In the genomic region with DNA sequence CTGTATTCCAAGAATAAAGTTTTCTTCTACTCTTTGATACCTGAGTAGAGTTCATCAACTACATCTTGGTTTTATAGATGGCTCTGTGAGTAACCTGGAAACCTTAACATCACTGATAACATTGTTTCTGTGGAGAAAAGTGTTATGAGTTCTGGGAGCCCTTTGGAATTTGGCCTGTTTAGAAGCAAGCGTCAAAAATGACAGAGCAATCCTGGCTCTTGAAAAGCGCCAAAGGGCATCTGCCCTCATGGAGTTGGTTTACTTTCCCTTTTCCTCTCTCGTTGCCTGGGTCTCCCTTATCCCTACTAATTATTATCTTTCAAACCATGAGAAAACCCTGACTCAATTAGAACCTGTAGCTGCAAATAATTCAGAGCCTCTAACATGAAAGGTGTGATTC, we compare ENCODE assay signal across 17 cellular contexts.
DNase-seq lines count a peak whose midpoint lies in the region; ATAC-seq, FAIRE-seq and TF ChIP-seq lines count a peak whose summit lies in the region.
"Had no signal": no experiment of that assay in that cellular context is flagged by ENCODE, and none has a peak within 500 bp of the region (broad histone marks: within the 10 kb centered on the region; RNA-seq: fewer than 3 reads in every experiment).

No MANE protein-coding gene starts in this region.

- H2AFZ ChIP-seq in hepatocyte (no peak overlapping the region), PC-9 (no peak overlapping the region)

- WGBS in hepatocyte (ENCODE audit: low lambda C conversion rate, missing lambda C conversion rate), result 34% methylated on average over 3 of the region's 3 CpGs
- WGBS in liver, result 33% methylated on average over 3 of the region's 3 CpGs
- 16 to 56% (median 29%) methylated on average over 3 of the region's 3 CpGs for WGBS in small intestine, 3 donors

- H3K4me1 ChIP-seq in cardiac muscle cell (ENCODE audit: low read depth) (peaks cover 42% of the 10 kb centered on the region), hepatocyte (ENCODE audit: insufficient read depth) (peaks cover 62% of the 10 kb centered on the region), liver (ENCODE audit: control insufficient read depth in 4 of 4, insufficient read depth in 4 of 4, low read length in 3 of 4) (peaks cover 2 to 45% (median 7%) of the 10 kb centered on the region in 4 donors), small intestine (ENCODE audit: control insufficient read depth in 2 of 2, insufficient read depth in 1 of 2, low read depth in 1 of 2, low read length in 1 of 2) (peaks cover 0 to 2% of the 10 kb centered on the region in 2 donors), PC-9 (replicated peaks; ENCODE audit: insufficient read depth) (0 out of 2 replicates have a peak, but pooled peaks cover 5% of the 10 kb centered on the region)

- BruUV-seq in PC-9 (replicated peaks; lab: Mats Ljungman, UMichigan), result no TSS peak

- H4K20me1 ChIP-seq in hepatocyte (ENCODE audit: insufficient read depth, poor library complexity, severe bottlenecking), result no peaks in the 10 kb centered on the region
- H4K20me1 ChIP-seq in PC-9 (ENCODE audit: insufficient read depth), result no peaks in the 10 kb centered on the region
- H4K20me1 ChIP-seq: BLaER1 treated with 17β-estradiol and CSF1 and Interleukin-3, amounts not matched to agents 10 nM and 100 nM had no signal

- H3K27me3 ChIP-seq in cardiac muscle cell, result no peaks in the 10 kb centered on the region
- H3K27me3 ChIP-seq in hepatocyte, result no peaks in the 10 kb centered on the region
- no peaks in the 10 kb centered on the region for H3K27me3 ChIP-seq in liver (ENCODE audit: control insufficient read depth in 4 of 4, insufficient read depth in 4 of 4, low read length in 3 of 4)
- no peaks in the 10 kb centered on the region for H3K27me3 ChIP-seq in small intestine (ENCODE audit: control insufficient read depth in 2 of 2, insufficient read depth in 2 of 2, low read length in 2 of 2)
- no peaks in the 10 kb centered on the region for H3K27me3 ChIP-seq in PC-9 (ENCODE audit: insufficient read depth, low read depth)
- H3K27me3 ChIP-seq: BLaER1 treated with 17β-estradiol and CSF1 and Interleukin-3, amounts not matched to agents 10 nM and 100 nM had no signal

- intact Hi-C loops in Right ventricle myocardium inferior (cut with DNase I) (no loop called here), PC-9 (cut with micrococcal nuclease; ENCODE audit: unreplicated experiment) (no loop called here)

- H3K9me3 ChIP-seq in cardiac muscle cell (ENCODE audit: low read depth) (no peaks in the 10 kb centered on the region), hepatocyte (ENCODE audit: low read depth) (no peaks in the 10 kb centered on the region), liver (ENCODE audit: control insufficient read depth in 4 of 4, low read length in 3 of 4) (no peaks in the 10 kb centered on the region), small intestine (ENCODE audit: control insufficient read depth, low read depth) (no peaks in the 10 kb centered on the region), PC-9 (ENCODE audit: insufficient read depth, low read depth) (no peaks in the 10 kb centered on the region)
- H3K9me3 ChIP-seq: BLaER1 treated with 17β-estradiol and CSF1 and Interleukin-3, amounts not matched to agents 10 nM and 100 nM; HAP-1 had no signal

- H3K27ac ChIP-seq in cardiac muscle cell (peak overlapping the region; percentile 52), hepatocyte (peak overlapping the region; percentile 63), liver (ENCODE audit: low read depth in 1 of 2, low read length in 2 of 2) (peak overlapping the region; percentile 70 to 81), small intestine (ENCODE audit: low read depth in 1 of 2, low read length in 1 of 2) (no peak overlapping the region), PC-9 (no peak overlapping the region)
- H3K27ac ChIP-seq: BLaER1 treated with 17β-estradiol and CSF1 and Interleukin-3, amounts not matched to agents 10 nM and 100 nM had no signal

- TF ChIP-seq CTCF in cardiac muscle cell (IDR thresholded peaks at IDR 0.05; ENCODE audit: low read depth, low read length) (no peak), hepatocyte (IDR thresholded peaks at IDR 0.05; ENCODE audit: poor library complexity) (no peak), liver (IDR thresholded peaks at IDR 0.05; ENCODE audit: low read depth, low read length, missing input control) (no peak), PC-9 (conservative IDR thresholded peaks at IDR 0.05) (no peak)

- POLR2A ChIA-PET in PC-9 (lab: Charles Lee; ENCODE audit: unreplicated experiment), result no interaction called here

- CTCF ChIA-PET in PC-9 (lab: Charles Lee), result no interaction called here

- peak overlapping the region in 1 of 2 donors; percentile 87 for H3K9ac ChIP-seq in liver (ENCODE audit: low read depth in 1 of 2, low read length in 2 of 2)
- H3K9ac ChIP-seq: BLaER1 treated with 17β-estradiol and CSF1 and Interleukin-3, amounts not matched to agents 10 nM and 100 nM had no signal

- no peaks in the 10 kb centered on the region; the same call in 1 of the 2 replicates for H3F3A ChIP-seq in PC-9 (ENCODE audit: insufficient read depth, low read depth)

- TF ChIP-seq RAD21 in liver (IDR thresholded peaks at IDR 0.05), result peak; percentile 30 to 39

- peaks cover 54% of the 10 kb centered on the region for H3K79me2 ChIP-seq in hepatocyte
- no peaks in the 10 kb centered on the region for H3K79me2 ChIP-seq in PC-9 (ENCODE audit: low read depth)

- H3K4me3 ChIP-seq in cardiac muscle cell (no peak overlapping the region), hepatocyte (no peak overlapping the region), liver (ENCODE audit: low read depth in 1 of 3, low read length in 3 of 3) (no peak overlapping the region), small intestine (ENCODE audit: low read depth in 1 of 2, low read length in 2 of 2) (no peak overlapping the region), PC-9 (no peak overlapping the region)
- H3K4me3 ChIP-seq: BLaER1 treated with 17β-estradiol and CSF1 and Interleukin-3, amounts not matched to agents 10 nM and 100 nM; HAP-1 had no signal

- H3K4me2 ChIP-seq in hepatocyte (peak overlapping the region; percentile 54), PC-9 (no peak overlapping the region)
- H3K4me2 ChIP-seq: BLaER1 treated with 17β-estradiol and CSF1 and Interleukin-3, amounts not matched to agents 10 nM and 100 nM had no signal

- H3K9me2 ChIP-seq in hepatocyte (replicated peaks; ENCODE audit: insufficient read depth), result no peaks in the 10 kb centered on the region
- H3K9me2 ChIP-seq in PC-9 (ENCODE audit: insufficient read depth), result no peaks in the 10 kb centered on the region

- H3K36me3 ChIP-seq in cardiac muscle cell (no peaks in the 10 kb centered on the region), hepatocyte (replicated peaks; ENCODE audit: insufficient read depth, low read depth) (no peaks in the 10 kb centered on the region), liver (ENCODE audit: control insufficient read depth in 4 of 4, insufficient read depth in 3 of 4, low read depth in 1 of 4, low read length in 3 of 4) (no peaks in the 10 kb centered on the region), small intestine (ENCODE audit: control insufficient read depth in 2 of 2, insufficient read depth in 2 of 2, low read length in 2 of 2) (no peaks in the 10 kb centered on the region), PC-9 (ENCODE audit: low read depth) (no peaks in the 10 kb centered on the region)
- H3K36me3 ChIP-seq: BLaER1 treated with 17β-estradiol and CSF1 and Interleukin-3, amounts not matched to agents 10 nM and 100 nM; HAP-1 had no signal

- ATAC-seq in Right ventricle myocardium inferior, result no peak
- ATAC-seq in GM19467 (IDR thresholded peaks at IDR 0.05; ENCODE audit: unreplicated experiment), result no peak

- no peak for FAIRE-seq in small intestine (lab: Jason Lieb, UNC)
- FAIRE-seq: D721Med, H1 had no signal

- no peak for DNase-seq in cardiac muscle cell (ENCODE audit: low read depth in 1 of 2, low spot score in 1 of 2)
- DNase-seq in Right ventricle myocardium inferior (ENCODE audit: missing footprints), result no peak
- peak; percentile 53 for DNase-seq in hepatocyte (ENCODE audit: low spot score)
- DNase-seq in small intestine, result peak; percentile 85
- no peak for DNase-seq in activated CD4-positive, alpha-beta T cell treated with anti-CD3 and anti-CD28 coated beads for 48 hours
- DNase-seq in PC-9, result no peak
- DNase-seq: 8988T; CD8-positive, alpha-beta memory T cell; COR-L47; DMS79 treated with DMSO at 0.1 percent for 48 hours; GF-D8 had no signal

TF ChIP-seq in liver, 16 proteins besides CTCF, POLR2A, EP300 and RAD21 (continues in another document):
- TF ChIP-seq, protein P1, sequence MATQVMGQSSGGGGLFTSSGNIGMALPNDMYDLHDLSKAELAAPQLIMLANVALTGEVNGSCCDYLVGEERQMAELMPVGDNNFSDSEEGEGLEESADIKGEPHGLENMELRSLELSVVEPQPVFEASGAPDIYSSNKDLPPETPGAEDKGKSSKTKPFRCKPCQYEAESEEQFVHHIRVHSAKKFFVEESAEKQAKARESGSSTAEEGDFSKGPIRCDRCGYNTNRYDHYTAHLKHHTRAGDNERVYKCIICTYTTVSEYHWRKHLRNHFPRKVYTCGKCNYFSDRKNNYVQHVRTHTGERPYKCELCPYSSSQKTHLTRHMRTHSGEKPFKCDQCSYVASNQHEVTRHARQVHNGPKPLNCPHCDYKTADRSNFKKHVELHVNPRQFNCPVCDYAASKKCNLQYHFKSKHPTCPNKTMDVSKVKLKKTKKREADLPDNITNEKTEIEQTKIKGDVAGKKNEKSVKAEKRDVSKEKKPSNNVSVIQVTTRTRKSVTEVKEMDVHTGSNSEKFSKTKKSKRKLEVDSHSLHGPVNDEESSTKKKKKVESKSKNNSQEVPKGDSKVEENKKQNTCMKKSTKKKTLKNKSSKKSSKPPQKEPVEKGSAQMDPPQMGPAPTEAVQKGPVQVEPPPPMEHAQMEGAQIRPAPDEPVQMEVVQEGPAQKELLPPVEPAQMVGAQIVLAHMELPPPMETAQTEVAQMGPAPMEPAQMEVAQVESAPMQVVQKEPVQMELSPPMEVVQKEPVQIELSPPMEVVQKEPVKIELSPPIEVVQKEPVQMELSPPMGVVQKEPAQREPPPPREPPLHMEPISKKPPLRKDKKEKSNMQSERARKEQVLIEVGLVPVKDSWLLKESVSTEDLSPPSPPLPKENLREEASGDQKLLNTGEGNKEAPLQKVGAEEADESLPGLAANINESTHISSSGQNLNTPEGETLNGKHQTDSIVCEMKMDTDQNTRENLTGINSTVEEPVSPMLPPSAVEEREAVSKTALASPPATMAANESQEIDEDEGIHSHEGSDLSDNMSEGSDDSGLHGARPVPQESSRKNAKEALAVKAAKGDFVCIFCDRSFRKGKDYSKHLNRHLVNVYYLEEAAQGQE (IDR thresholded peaks at IDR 0.05), result peak; percentile 73
- TF ChIP-seq FOXA1 (IDR thresholded peaks at IDR 0.05), result no peak
- TF ChIP-seq, protein P2, sequence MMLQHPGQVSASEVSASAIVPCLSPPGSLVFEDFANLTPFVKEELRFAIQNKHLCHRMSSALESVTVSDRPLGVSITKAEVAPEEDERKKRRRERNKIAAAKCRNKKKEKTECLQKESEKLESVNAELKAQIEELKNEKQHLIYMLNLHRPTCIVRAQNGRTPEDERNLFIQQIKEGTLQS (IDR thresholded peaks at IDR 0.05), result no peak
- no peak for TF ChIP-seq NR2F2 (IDR thresholded peaks at IDR 0.05)
- no peak for TF ChIP-seq TAF1 (conservative IDR thresholded peaks at IDR 0.05)

Comparison
In these comparisons a context has a peak if more than half of its experiments do, and no peak if none do; other contexts are left out.
1. DNase-seq: peak in hepatocyte (single experiment) and small intestine (single experiment); none in cardiac muscle cell (0 of 2), Right ventricle myocardium inferior (single experiment), activated CD4-positive, alpha-beta T cell treated with anti-CD3 and anti-CD28 coated beads for 48 hours (single experiment) and PC-9 (0 of 2).
2. H3K27ac ChIP-seq: peak in cardiac muscle cell (single experiment), hepatocyte (single experiment) and liver (2 of 2); none in small intestine (0 of 2) and PC-9 (single experiment).